In the genomic region with DNA sequence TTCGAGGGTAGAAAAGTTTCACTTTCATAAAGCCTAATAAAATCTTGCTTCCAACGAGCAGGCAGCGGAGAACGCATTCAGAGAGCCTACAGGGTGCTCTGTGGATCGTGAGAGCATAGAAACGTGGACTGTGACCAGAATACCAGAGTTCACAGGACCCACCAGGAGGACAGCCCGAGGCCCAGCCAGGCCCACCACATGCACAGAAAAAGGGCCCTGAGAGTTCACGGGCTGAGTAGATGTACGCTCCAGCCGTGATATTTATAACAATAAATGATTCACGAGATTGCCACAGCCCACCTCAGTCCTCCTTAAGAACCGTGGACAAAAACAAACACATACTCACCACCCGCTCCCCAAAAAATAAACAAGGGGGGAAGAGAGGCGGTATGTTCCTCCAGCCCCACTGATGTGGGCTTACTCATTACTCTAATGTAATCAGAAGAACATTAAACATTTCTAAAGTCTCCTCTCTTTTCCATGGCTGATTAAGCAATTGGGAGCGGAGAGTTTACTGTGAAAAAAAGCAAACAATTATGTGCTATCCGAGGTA, we compare ENCODE assay signal across 2 cellular contexts.
TF ChIP-seq lines count a peak whose summit lies in the region.

No MANE protein-coding gene starts in this region.

TF ChIP-seq in liver, 16 proteins besides CTCF, POLR2A, EP300 and RAD21 (continued from another document):
- no peak for TF ChIP-seq YY1 (IDR thresholded peaks at IDR 0.05)
- peak; percentile 61 for TF ChIP-seq SP1 (IDR thresholded peaks at IDR 0.05)
- TF ChIP-seq, protein P1, sequence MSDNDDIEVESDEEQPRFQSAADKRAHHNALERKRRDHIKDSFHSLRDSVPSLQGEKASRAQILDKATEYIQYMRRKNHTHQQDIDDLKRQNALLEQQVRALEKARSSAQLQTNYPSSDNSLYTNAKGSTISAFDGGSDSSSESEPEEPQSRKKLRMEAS (IDR thresholded peaks at IDR 0.05): no peak
- no peak for TF ChIP-seq NR2F2 (IDR thresholded peaks at IDR 0.05)
- no peak for TF ChIP-seq JUND (IDR thresholded peaks at IDR 0.05)
- TF ChIP-seq EGR1 (IDR thresholded peaks at IDR 0.05; ENCODE audit: low read depth in 2 of 2): no peak
- TF ChIP-seq FOXA2 (IDR thresholded peaks at IDR 0.05): no peak
- no peak for TF ChIP-seq REST (IDR thresholded peaks at IDR 0.05)
- TF ChIP-seq RXRA (IDR thresholded peaks at IDR 0.05): peak in 1 of 2 donors; percentile 32
- peak; percentile 33 for TF ChIP-seq HNF4G (IDR thresholded peaks at IDR 0.05)
- no peak for TF ChIP-seq ATF3 (IDR thresholded peaks at IDR 0.05)
TF ChIP-seq in liver: peak in this region for 4.

TF ChIP-seq in HepG2, 621 proteins besides CTCF, POLR2A, EP300 and RAD21 (continued from another document):
- TF ChIP-seq PBX2 (CRISPR knock-in tag; IDR thresholded peaks at IDR 0.05) (no peak), ZNF264 (CRISPR knock-in tag; IDR thresholded peaks at IDR 0.05) (no peak), JUN (CRISPR knock-in tag; IDR thresholded peaks at IDR 0.05) (no peak), MIER3 (CRISPR knock-in tag; IDR thresholded peaks at IDR 0.05; ENCODE audit: borderline replicate concordance) (no peak), MAF1 (CRISPR knock-in tag; IDR thresholded peaks at IDR 0.05; ENCODE audit: borderline replicate concordance) (no peak), DR1 (CRISPR knock-in tag; IDR thresholded peaks at IDR 0.05) (no peak), RXRA (CRISPR knock-in tag; IDR thresholded peaks at IDR 0.05) (no peak), ZNF792 (CRISPR knock-in tag; IDR thresholded peaks at IDR 0.05) (no peak), NR0B2 (CRISPR knock-in tag; IDR thresholded peaks at IDR 0.05) (no peak)
- TF ChIP-seq, protein P2, sequence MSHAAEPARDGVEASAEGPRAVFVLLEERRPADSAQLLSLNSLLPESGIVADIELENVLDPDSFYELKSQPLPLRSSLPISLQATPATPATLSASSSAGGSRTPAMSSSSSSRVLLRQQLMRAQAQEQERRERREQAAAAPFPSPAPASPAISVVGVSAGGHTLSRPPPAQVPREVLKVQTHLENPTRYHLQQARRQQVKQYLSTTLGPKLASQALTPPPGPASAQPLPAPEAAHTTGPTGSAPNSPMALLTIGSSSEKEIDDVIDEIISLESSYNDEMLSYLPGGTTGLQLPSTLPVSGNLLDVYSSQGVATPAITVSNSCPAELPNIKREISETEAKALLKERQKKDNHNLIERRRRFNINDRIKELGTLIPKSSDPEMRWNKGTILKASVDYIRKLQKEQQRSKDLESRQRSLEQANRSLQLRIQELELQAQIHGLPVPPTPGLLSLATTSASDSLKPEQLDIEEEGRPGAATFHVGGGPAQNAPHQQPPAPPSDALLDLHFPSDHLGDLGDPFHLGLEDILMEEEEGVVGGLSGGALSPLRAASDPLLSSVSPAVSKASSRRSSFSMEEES (CRISPR knock-in tag; IDR thresholded peaks at IDR 0.05): no peak
